ENCODE assay signal across 11 cellular contexts in genomic region chr20:14235355-14235754, GRCh38.
DNase-seq lines count a peak whose midpoint lies in the region; TF ChIP-seq lines count a peak whose summit lies in the region.
"Had no signal": no experiment of that assay in that cellular context is flagged by ENCODE, and none has a peak within 500 bp of the region (broad histone marks: within the 10 kb centered on the region; RNA-seq: fewer than 3 reads in every experiment).

No MANE protein-coding gene starts in this region.

- no peaks in the 10 kb centered on the region for H3K9me3 ChIP-seq in thyroid gland

- H3K27ac ChIP-seq in thyroid gland (no peak overlapping the region), coronary artery (no peak overlapping the region)

- intact Hi-C loops in thyroid gland (cut with DNase I), result no loop called here

- H3K4me1 ChIP-seq in thyroid gland, result no peaks in the 10 kb centered on the region

- DNase-seq in HCEC 1CT (peak; percentile 66), RKO (ENCODE audit: low spot score) (peak; percentile 10), fibroblast of mammary gland (ENCODE audit: low read depth) (peak; percentile 83), skeletal muscle cell (ENCODE audit: low read depth) (peak; percentile 55), thyroid gland (no peak), COR-L47 (lab: John Stamatoyannopoulos, UW) (no peak), coronary artery (ENCODE audit: low spot score) (no peak)
- DNase-seq: activated T-cell treated with anti-CD3 and anti-CD28 coated beads, Interleukin-2, amount 50 U/mL, for 4 hours; DMS 273 treated with DMSO at 0.1 percent for 48 hours; NCI-H524; occipital lobe had no signal

- H3K4me3 ChIP-seq in fibroblast of mammary gland (ENCODE audit: control insufficient read depth, low read depth, low read length), result no peak overlapping the region
- no peak overlapping the region for H3K4me3 ChIP-seq in skeletal muscle cell (ENCODE audit: low read depth, low read length)
- no peak overlapping the region for H3K4me3 ChIP-seq in thyroid gland (replicated peaks in 1 of 3)
- no peak overlapping the region for H3K4me3 ChIP-seq in coronary artery

- H3K36me3 ChIP-seq in thyroid gland, result no peaks in the 10 kb centered on the region

- no peaks in the 10 kb centered on the region for H3K27me3 ChIP-seq in thyroid gland

- 82 to 84% methylated on average over 2 of the region's 2 CpGs for WGBS in thyroid gland, 2 donors

- TF ChIP-seq CTCF in fibroblast of mammary gland (conservative IDR thresholded peaks at IDR 0.05; ENCODE audit: control insufficient read depth, insufficient read depth, low read depth, low read length), result no peak
- no peak for TF ChIP-seq CTCF in thyroid gland (IDR thresholded peaks at IDR 0.05)
- TF ChIP-seq CTCF in coronary artery (IDR thresholded peaks at IDR 0.05), result no peak

- TF ChIP-seq POLR2A in thyroid gland (IDR thresholded peaks at IDR 0.05), result no peak

Comparison
In these comparisons a context has a peak if more than half of its experiments do, and no peak if none do; other contexts are left out.
1. DNase-seq: peak in HCEC 1CT (single experiment), RKO (single experiment), fibroblast of mammary gland (single experiment) and skeletal muscle cell (single experiment); none in thyroid gland (0 of 2), COR-L47 (single experiment) and coronary artery (single experiment).